8 cellular contexts compared by ENCODE assay signal in genomic region chr11:66363805-66364535, GRCh38. TPM values are rescaled to one million over a fixed set of nuclear protein-coding genes. Genes with fewer than 3 reads are reported as not detected.
A peak's percentile ranks its signal among the peaks of the same experiment; 100 is the strongest.
DNase-seq lines count a peak whose midpoint lies in the region; ATAC-seq, FAIRE-seq and TF ChIP-seq lines count a peak whose summit lies in the region.

No MANE protein-coding gene starts in this region.

- H3K4me1 ChIP-seq in DND-41 (ENCODE audit: insufficient read depth, low read length): no peaks in the 10 kb centered on the region
- H3K4me1 ChIP-seq in Karpas-422 (ENCODE audit: low read length): peaks cover 7% of the 10 kb centered on the region
- H3K4me1 ChIP-seq in H1 (replicated peaks in 1 of 4; ENCODE audit: control insufficient read depth in 3 of 4, insufficient read depth in 4 of 4, low read length in 3 of 4): peaks cover 0 to 3% (median 0%) of the 10 kb centered on the region in 4 experiments; a peak in 2 of 7 replicates
- H3K4me1 ChIP-seq in osteoblast (ENCODE audit: insufficient read depth, low read length): no peaks in the 10 kb centered on the region

- no peak overlapping the region for H4K91ac ChIP-seq in H1 (replicated peaks; ENCODE audit: insufficient read length, low read length)

- POLR2A ChIA-PET in H1 (lab: Charles Lee; ENCODE audit: partially characterized antibody): interaction anchor here (0.7 to 28.7 kb wide), 11 partner anchors 4 to 663 kb away, joined by 3 to 487 read pairs (median 4); partner anchors contain the start of genes B4GAT1, BRMS1 and SLC29A2

- H3K14ac ChIP-seq in H1 (ENCODE audit: insufficient read length): no peak overlapping the region

- H3K4me3 ChIP-seq in DND-41 (ENCODE audit: low read depth in 1 of 2, low read length in 2 of 2) (no peak overlapping the region), Karpas-422 (ENCODE audit: low read length) (no peak overlapping the region), H1 (ENCODE audit: extremely low read depth in 1 of 4, insufficient read depth in 2 of 4, low read depth in 3 of 4, low read length in 4 of 4) (no peak overlapping the region), osteoblast (ENCODE audit: insufficient read depth, low read length) (no peak overlapping the region)

- H3K18ac ChIP-seq in H1 (ENCODE audit: extremely low read depth, low read length): no peak overlapping the region

- H2BK5ac ChIP-seq in H1 (ENCODE audit: low read depth, low read length): no peak overlapping the region

- TF ChIP-seq RAD21 in H1 (IDR thresholded peaks at IDR 0.05 in 1 of 2, conservative IDR thresholded peaks at IDR 0.05 in 1 of 2; ENCODE audit: low read depth in 2 of 2, low read length in 2 of 2): peak; percentile 32 to 52; a peak in 3 of 4 replicates

- H2BK20ac ChIP-seq in H1 (ENCODE audit: low read length): no peak overlapping the region

- no peak overlapping the region for H2AK5ac ChIP-seq in H1 (ENCODE audit: low read depth, low read length)

- ATAC-seq in DND-41 (ENCODE audit: insufficient read depth, low read depth): peak; percentile 69
- no peak for ATAC-seq in GM19351 (IDR thresholded peaks at IDR 0.05; ENCODE audit: unreplicated experiment)
- ATAC-seq in HG03442 (IDR thresholded peaks at IDR 0.05; ENCODE audit: unreplicated experiment): no peak

- H2BK12ac ChIP-seq in H1 (ENCODE audit: low read depth, low read length): no peak overlapping the region

- no peaks in the 10 kb centered on the region for H3K23me2 ChIP-seq in H1 (ENCODE audit: low read depth, low read length)

- H3K79me1 ChIP-seq in H1 (ENCODE audit: low read depth, low read length): 0 out of 2 replicates have a peak, but pooled peaks cover 2% of the 10 kb centered on the region

- H4K20me1 ChIP-seq in DND-41 (ENCODE audit: insufficient read depth, low read length) (0 out of 2 replicates have a peak, but pooled peaks cover 3% of the 10 kb centered on the region), Karpas-422 (ENCODE audit: insufficient read depth, low read depth, low read length) (0 out of 2 replicates have a peak, but pooled peaks cover 3% of the 10 kb centered on the region), H1 (replicated peaks in 1 of 2; ENCODE audit: control insufficient read depth in 1 of 2, insufficient read depth in 2 of 2, low read length in 2 of 2) (peaks cover 9 to 32% of the 10 kb centered on the region in 2 experiments), osteoblast (ENCODE audit: insufficient read depth, low read length) (no peaks in the 10 kb centered on the region)

- FAIRE-seq in H1 (lab: Jason Lieb, UNC): no peak

- no peak overlapping the region for H2BK15ac ChIP-seq in H1 (ENCODE audit: low read length)

- TF ChIP-seq POLR2A in H1 (IDR thresholded peaks at IDR 0.05; ENCODE audit: control extremely low read depth in 1 of 2, low read depth in 2 of 2, low read length in 2 of 2): no peak; a peak in 1 of 3 replicates

- no peak overlapping the region for H3K4me2 ChIP-seq in DND-41 (ENCODE audit: insufficient read depth, low read length)
- no peak overlapping the region for H3K4me2 ChIP-seq in Karpas-422 (ENCODE audit: low read depth, low read length, poor library complexity, severe bottlenecking)
- H3K4me2 ChIP-seq in H1 (ENCODE audit: insufficient read depth in 1 of 2, low read depth in 2 of 2, low read length in 2 of 2): no peak overlapping the region
- H3K4me2 ChIP-seq in osteoblast (ENCODE audit: insufficient read depth, low read length): no peak overlapping the region

- peak; percentile 68 for DNase-seq in DND-41
- DNase-seq in Karpas-422: peak; percentile 91
- DNase-seq in activated CD4-positive, alpha-beta T cell treated with anti-CD3 and anti-CD28 coated beads, Interleukin-2, amount 50 U/mL, for 4 hours: peak; percentile 59 to 60
- peak; percentile 77 to 99 for DNase-seq in H1 (ENCODE audit: low read depth in 1 of 2, low spot score in 2 of 2)
- DNase-seq in osteoblast (ENCODE audit: insufficient read length, low spot score, missing footprints): peak; percentile 94
- no peak for DNase-seq in midbrain (lab: John Stamatoyannopoulos, UW)

- H3K79me2 ChIP-seq in DND-41 (ENCODE audit: insufficient read depth, low read length) (no peaks in the 10 kb centered on the region), Karpas-422 (ENCODE audit: low read length) (no peaks in the 10 kb centered on the region), H1 (ENCODE audit: control insufficient read depth in 1 of 2, insufficient read depth in 2 of 2, low read length in 2 of 2) (no peaks in the 10 kb centered on the region; a peak in 1 of 4 replicates), osteoblast (ENCODE audit: insufficient read depth, low read length) (no peaks in the 10 kb centered on the region)

- H4K8ac ChIP-seq in H1 (ENCODE audit: extremely low read depth, insufficient read depth, low read length): no peak overlapping the region

- H2AFZ ChIP-seq in DND-41 (ENCODE audit: low read depth, low read length) (no peak overlapping the region), Karpas-422 (ENCODE audit: low read length) (no peak overlapping the region), H1 (ENCODE audit: low read length) (no peak overlapping the region), osteoblast (ENCODE audit: low read length) (no peak overlapping the region)

- H3K9ac ChIP-seq in DND-41 (ENCODE audit: low read depth, low read length) (no peak overlapping the region), Karpas-422 (ENCODE audit: low read length) (no peak overlapping the region), H1 (replicated peaks in 1 of 4; ENCODE audit: extremely low read depth in 1 of 4, low read depth in 3 of 4, low read length in 3 of 4) (no peak overlapping the region)

- no peaks in the 10 kb centered on the region for H3K9me2 ChIP-seq in Karpas-422 (replicated peaks; ENCODE audit: insufficient read depth, low read length)

- TF ChIP-seq EP300 in H1 (IDR thresholded peaks at IDR 0.05; ENCODE audit: borderline replicate concordance in 1 of 2, low read depth in 2 of 2, low read length in 2 of 2): no peak; a peak in 1 of 3 replicates

- H3K56ac ChIP-seq in H1 (replicated peaks; ENCODE audit: insufficient read length, low read depth, low read length): no peak overlapping the region

- 65% methylated on average over 14 of the region's 15 CpGs; no CpG with 5 or more reads in 1 of the 2 experiments for WGBS in H1 (ENCODE audit: extremely low coverage in 1 of 2, insufficient coverage in 1 of 2, insufficient read length in 1 of 2, insufficient replicate concordance in 2 of 2, low coverage in 1 of 2, low lambda C conversion rate in 2 of 2, missing lambda C conversion rate in 1 of 2), 2 experiments

- H2BK120ac ChIP-seq in H1 (replicated peaks; ENCODE audit: low read depth, low read length): no peak overlapping the region

- H3K27ac ChIP-seq in DND-41 (ENCODE audit: low read length): no peak overlapping the region
- no peak overlapping the region for H3K27ac ChIP-seq in Karpas-422 (ENCODE audit: low read length)
- H3K27ac ChIP-seq in H1 (ENCODE audit: low read depth, low read length): no peak overlapping the region
- H3K27ac ChIP-seq in osteoblast (ENCODE audit: low read depth, low read length): no peak overlapping the region

- H3K23ac ChIP-seq in H1 (ENCODE audit: insufficient read length): no peak overlapping the region

- CTCF ChIA-PET in H1 (lab: Charles Lee; ENCODE audit: partially characterized antibody): interaction anchor here (0.6 to 4.4 kb wide), 33 partner anchors 9 to 1541 kb away, joined by 3 to 39 read pairs (median 4); partner anchors contain the start of genes B4GAT1, BRMS1, MRPL11 and NPAS4

- H4K5ac ChIP-seq in H1 (ENCODE audit: insufficient read length, low read depth, low read length): no peak overlapping the region

- peaks cover 17% of the 10 kb centered on the region for H3K36me3 ChIP-seq in DND-41 (ENCODE audit: insufficient read depth, low read length)
- H3K36me3 ChIP-seq in Karpas-422 (ENCODE audit: insufficient read depth, low read length): no peaks in the 10 kb centered on the region
- peaks cover 24 to 57% (median 55%) of the 10 kb centered on the region in 4 experiments for H3K36me3 ChIP-seq in H1 (ENCODE audit: control insufficient read depth in 2 of 4, insufficient read depth in 4 of 4, low read length in 3 of 4)
- H3K36me3 ChIP-seq in osteoblast (ENCODE audit: insufficient read depth, low read length): no peaks in the 10 kb centered on the region

- H3K27me3 ChIP-seq in DND-41 (ENCODE audit: insufficient read depth, low read length, poor library complexity): no peaks in the 10 kb centered on the region
- no peaks in the 10 kb centered on the region for H3K27me3 ChIP-seq in Karpas-422 (ENCODE audit: low read length)
- no peaks in the 10 kb centered on the region for H3K27me3 ChIP-seq in H1 (replicated peaks in 1 of 4; ENCODE audit: control insufficient read depth in 3 of 4, extremely low read depth in 1 of 4, insufficient read depth in 3 of 4, low read length in 3 of 4)
- no peaks in the 10 kb centered on the region for H3K27me3 ChIP-seq in osteoblast (ENCODE audit: insufficient read depth, low read length)

- H3K4ac ChIP-seq in H1 (replicated peaks; ENCODE audit: insufficient read length, low read depth, low read length): no peak overlapping the region

- H3K9me3 ChIP-seq in DND-41 (ENCODE audit: insufficient read depth, low read length, severe bottlenecking) (no peaks in the 10 kb centered on the region), Karpas-422 (ENCODE audit: low read length) (no peaks in the 10 kb centered on the region), H1 (ENCODE audit: insufficient read depth in 2 of 2, low read depth in 1 of 2, low read length in 1 of 2) (no peaks in the 10 kb centered on the region), osteoblast (ENCODE audit: low read depth, low read length) (no peaks in the 10 kb centered on the region)

- TF ChIP-seq CTCF in DND-41 (IDR thresholded peaks at IDR 0.05; ENCODE audit: borderline replicate concordance, extremely low read depth, low read length, poor library complexity, severe bottlenecking): peak; percentile 80
- TF ChIP-seq CTCF in H1 (IDR thresholded peaks at IDR 0.05; ENCODE audit: control extremely low read depth in 1 of 3, insufficient read depth in 1 of 3, low read depth in 1 of 3, low read length in 3 of 3): peak; percentile 81 to 98 (median 88)
- TF ChIP-seq CTCF in osteoblast (IDR thresholded peaks at IDR 0.05; ENCODE audit: extremely low read depth, low read depth, low read length): peak; percentile 60

RNA-seq across cellular contexts. Expression of gene SLC29A2, which starts 7.6 kb away (rescaled TPM):
- 0.15 and 0.90 TPM in 2 replicates for total RNA-seq in Karpas-422 (2014; rRNA removed; shearing (Covaris generic); ENCODE audit: low replicate concordance)
- total RNA-seq in H1 (2021; fragmentation: NEBNext Ultra II Directional; extraction: Animal tissue kit (Norgen Biotek cat#: 25700)): 29.3 and 32.4 TPM in 2 replicates
- polyA plus RNA-seq in H1 (2011; rRNA removed): 31.6 and 42.0 TPM in 2 replicates
- 23.1 TPM for polyA plus RNA-seq in H1 (2011; cell fraction: cytosol; rRNA removed)
- 104 TPM for polyA plus RNA-seq in H1 (2011; cell fraction: nucleus; rRNA removed)
- polyA plus RNA-seq in H1 (2012, experiment 1 of 2): 29.3 to 42.0 TPM (median 39.3 TPM) in 4 replicates
- 33.0 TPM for polyA plus RNA-seq in H1 (2012, experiment 2 of 2)
- 40.7 TPM for polyA plus RNA-seq in H1 (2013, experiment 1 of 2)
- 42.8 TPM for polyA plus RNA-seq in H1 (2013, experiment 2 of 2)
- 16.4 and 20.7 TPM in 2 replicates for polyA minus RNA-seq in H1 (2011; rRNA and poly(A)+ RNA removed)
- polyA minus RNA-seq in H1 (2011; cell fraction: cytosol; rRNA and poly(A)+ RNA removed): 18.6 TPM
- polyA minus RNA-seq in H1 (2011; cell fraction: nucleus; rRNA and poly(A)+ RNA removed): 25.3 TPM
- total RNA-seq in osteoblast: under 0.01 and 0.29 TPM in 2 replicates

RNA-seq across cellular contexts. Expression of gene B4GAT1, which starts 16.5 kb away (rescaled TPM):
- 10.6 and 11.9 TPM in 2 replicates for total RNA-seq in Karpas-422 (2014; rRNA removed; shearing (Covaris generic); ENCODE audit: low replicate concordance)
- total RNA-seq in H1 (2021; fragmentation: NEBNext Ultra II Directional; extraction: Animal tissue kit (Norgen Biotek cat#: 25700)): 27.1 and 27.8 TPM in 2 replicates
- 22.2 and 32.8 TPM in 2 replicates for polyA plus RNA-seq in H1 (2011; rRNA removed)
- 21.6 TPM for polyA plus RNA-seq in H1 (2011; cell fraction: cytosol; rRNA removed)
- 23.0 TPM for polyA plus RNA-seq in H1 (2011; cell fraction: nucleus; rRNA removed)
- polyA plus RNA-seq in H1 (2012, experiment 1 of 2): 26.1 to 32.8 TPM (median 30.5 TPM) in 4 replicates
- polyA plus RNA-seq in H1 (2012, experiment 2 of 2): 43.2 TPM
- 36.2 TPM for polyA plus RNA-seq in H1 (2013, experiment 1 of 2)
- polyA plus RNA-seq in H1 (2013, experiment 2 of 2): 34.2 TPM
- polyA minus RNA-seq in H1 (2011; rRNA and poly(A)+ RNA removed): 6.5 and 9.5 TPM in 2 replicates
- polyA minus RNA-seq in H1 (2011; cell fraction: cytosol; rRNA and poly(A)+ RNA removed): 15.2 TPM
- polyA minus RNA-seq in H1 (2011; cell fraction: nucleus; rRNA and poly(A)+ RNA removed): 8.3 TPM
- total RNA-seq in osteoblast: 20.6 and 21.2 TPM in 2 replicates

RNA-seq across cellular contexts. Expression of gene BRMS1, which starts 19.1 kb away (rescaled TPM):
- 32.0 and 57.1 TPM in 2 replicates for total RNA-seq in Karpas-422 (2014; rRNA removed; shearing (Covaris generic); ENCODE audit: low replicate concordance)
- total RNA-seq in H1 (2021; fragmentation: NEBNext Ultra II Directional; extraction: Animal tissue kit (Norgen Biotek cat#: 25700)): 44.8 and 46.1 TPM in 2 replicates
- polyA plus RNA-seq in H1 (2011; rRNA removed): 39.2 and 46.5 TPM in 2 replicates
- polyA plus RNA-seq in H1 (2011; cell fraction: cytosol; rRNA removed): 51.8 TPM
- 43.6 TPM for polyA plus RNA-seq in H1 (2011; cell fraction: nucleus; rRNA removed)
- 28.2 to 53.4 TPM (median 50.2 TPM) in 4 replicates for polyA plus RNA-seq in H1 (2012, experiment 1 of 2)
- polyA plus RNA-seq in H1 (2012, experiment 2 of 2): 55.2 TPM
- polyA plus RNA-seq in H1 (2013, experiment 1 of 2): 30.3 TPM
- 31.5 TPM for polyA plus RNA-seq in H1 (2013, experiment 2 of 2)
- polyA minus RNA-seq in H1 (2011; rRNA and poly(A)+ RNA removed): 10.5 and 13.1 TPM in 2 replicates
- polyA minus RNA-seq in H1 (2011; cell fraction: cytosol; rRNA and poly(A)+ RNA removed): 12.4 TPM
- 9.7 TPM for polyA minus RNA-seq in H1 (2011; cell fraction: nucleus; rRNA and poly(A)+ RNA removed)
- 43.0 and 43.1 TPM in 2 replicates for total RNA-seq in osteoblast

RNA-seq across cellular contexts. Expression of gene RIN1, which starts 27.7 kb away (rescaled TPM):
- 0.78 and 1.1 TPM in 2 replicates for total RNA-seq in Karpas-422 (2014; rRNA removed; shearing (Covaris generic); ENCODE audit: low replicate concordance)
- 5.4 and 6.6 TPM in 2 replicates for total RNA-seq in H1 (2021; fragmentation: NEBNext Ultra II Directional; extraction: Animal tissue kit (Norgen Biotek cat#: 25700))
- 2.5 and 3.8 TPM in 2 replicates for polyA plus RNA-seq in H1 (2011; rRNA removed)
- 2.3 TPM for polyA plus RNA-seq in H1 (2011; cell fraction: cytosol; rRNA removed)
- polyA plus RNA-seq in H1 (2011; cell fraction: nucleus; rRNA removed): 10.6 TPM
- polyA plus RNA-seq in H1 (2012, experiment 1 of 2): 2.5 to 4.3 TPM (median 3.7 TPM) in 4 replicates
- polyA plus RNA-seq in H1 (2012, experiment 2 of 2): 2.9 TPM
- polyA plus RNA-seq in H1 (2013, experiment 1 of 2): 4.4 TPM
- polyA plus RNA-seq in H1 (2013, experiment 2 of 2): 4.3 TPM
- polyA minus RNA-seq in H1 (2011; rRNA and poly(A)+ RNA removed): 0.66 and 0.98 TPM in 2 replicates
- polyA minus RNA-seq in H1 (2011; cell fraction: cytosol; rRNA and poly(A)+ RNA removed): 6.0 TPM
- 2.7 TPM for polyA minus RNA-seq in H1 (2011; cell fraction: nucleus; rRNA and poly(A)+ RNA removed)
- 27.1 and 31.8 TPM in 2 replicates for total RNA-seq in osteoblast

RNA-seq across cellular contexts. Expression of gene CD248, which starts 47.1 kb away (rescaled TPM):
- total RNA-seq in Karpas-422 (2014; rRNA removed; shearing (Covaris generic); ENCODE audit: low replicate concordance): not detected in 2 replicates
- 3.7 and 3.9 TPM in 2 replicates for total RNA-seq in H1 (2021; fragmentation: NEBNext Ultra II Directional; extraction: Animal tissue kit (Norgen Biotek cat#: 25700))
- polyA plus RNA-seq in H1 (2011; rRNA removed): 2.7 and 4.6 TPM in 2 replicates
- 0.84 TPM for polyA plus RNA-seq in H1 (2011; cell fraction: cytosol; rRNA removed)
- 3.0 TPM for polyA plus RNA-seq in H1 (2011; cell fraction: nucleus; rRNA removed)
- 1.9 to 3.4 TPM (median 2.7 TPM) in 4 replicates for polyA plus RNA-seq in H1 (2012, experiment 1 of 2)
- polyA plus RNA-seq in H1 (2012, experiment 2 of 2): 2.8 TPM
- 11.9 TPM for polyA plus RNA-seq in H1 (2013, experiment 1 of 2)
- 11.8 TPM for polyA plus RNA-seq in H1 (2013, experiment 2 of 2)
- 0.61 and 0.95 TPM in 2 replicates for polyA minus RNA-seq in H1 (2011; rRNA and poly(A)+ RNA removed)
- 1.5 TPM for polyA minus RNA-seq in H1 (2011; cell fraction: cytosol; rRNA and poly(A)+ RNA removed)
- 1.5 TPM for polyA minus RNA-seq in H1 (2011; cell fraction: nucleus; rRNA and poly(A)+ RNA removed)
- 103 and 107 TPM in 2 replicates for total RNA-seq in osteoblast

Comparison
In these comparisons a context has a peak if more than half of its experiments do, and no peak if none do; other contexts are left out.
1. RNA of gene SLC29A2, which starts 7.6 kb away (total RNA-seq): 29.3 to 32.4 TPM in H1; 0.15 to 0.90 TPM in Karpas-422 and under 0.01 to 0.29 TPM in osteoblast; every median in the first group is over 10 times any median in the second.
2. Peak in every context shown above with its lines, with median percentiles within 50 percentile points of each other: CTCF ChIP-seq.